16 cellular contexts compared by ENCODE assay signal in genomic region chr6:51868591-51869355, GRCh38.
"Had no signal": no experiment of that assay in that cellular context is flagged by ENCODE, and none has a peak within 500 bp of the region (broad histone marks: within the 10 kb centered on the region; RNA-seq: fewer than 3 reads in every experiment).

No MANE protein-coding gene starts in this region.

- H3K36me3 ChIP-seq: cardiac muscle cell, gastroesophageal sphincter, left ventricle myocardium inferior, sigmoid colon, upper lobe of right lung had no signal

- H3K9me3 ChIP-seq: gastroesophageal sphincter, left ventricle myocardium inferior, sigmoid colon, upper lobe of right lung had no signal

- H3K27ac ChIP-seq: cardiac muscle cell, gastroesophageal sphincter, left ventricle myocardium inferior, sigmoid colon, upper lobe of right lung had no signal

- H3K4me1 ChIP-seq: gastroesophageal sphincter, left ventricle myocardium inferior, sigmoid colon, upper lobe of right lung had no signal

- ATAC-seq: activated naive CD8-positive, alpha-beta T cell treated with anti-CD3 and anti-CD28 coated beads, Interleukin-2, amount 50 U/mL, for 24 hours; gastroesophageal sphincter; stimulated activated naive CD8-positive, alpha-beta T cell treated with anti-CD3 and anti-CD28 coated beads, Interleukin-15, Interleukin-2, amounts not matched to agents 100 U/mL and 50 U/mL, for 24 hours; upper lobe of right lung; WTC11 had no signal

- H3K4me3 ChIP-seq: cardiac muscle cell, gastroesophageal sphincter, left ventricle myocardium inferior, sigmoid colon, upper lobe of right lung had no signal

- DNase-seq: activated CD4-positive, alpha-beta T cell treated with anti-CD3 and anti-CD28 coated beads, Interleukin-2, amount 10 ng/mL, durations not matched to agents 7 days and 5 days; activated CD8-positive, alpha-beta memory T cell treated with anti-CD3 and anti-CD28 coated beads for 24 hours; activated naive CD4-positive, alpha-beta T cell treated with Interleukin-2 at 50 U/mL for 16 hours; activated naive CD8-positive, alpha-beta T cell treated with anti-CD3 and anti-CD28 coated beads, Interleukin-2, amount 50 U/mL, for 24 hours; islet precursor cell; left ventricle myocardium inferior; mesendoderm; sigmoid colon; stimulated activated CD4-positive, alpha-beta T cell treated with anti-CD3 and anti-CD28 coated beads, Interleukin-12 subunit alpha, Interleukin-12 subunit beta, amount 100 ng/mL, for 4 hours; stimulated activated CD4-positive, alpha-beta T cell treated with anti-CD3 and anti-CD28 coated beads, Interleukin-2, amount 100 ng/mL, for 48 hours; stimulated activated naive CD8-positive, alpha-beta T cell treated with anti-CD3 and anti-CD28 coated beads, Interleukin-15, Interleukin-2, amounts not matched to agents 100 U/mL and 50 U/mL, for 24 hours; upper lobe of right lung had no signal

- FAIRE-seq: astrocyte had no signal

- H3K27me3 ChIP-seq: cardiac muscle cell, gastroesophageal sphincter, sigmoid colon, upper lobe of right lung had no signal
